ENCODE assay signal across 8 cellular contexts in genomic region chr15:56496635-56497034, GRCh38. TPM values are rescaled to one million over a fixed set of nuclear protein-coding genes. Genes with fewer than 3 reads are reported as not detected.
DNase-seq lines count a peak whose midpoint lies in the region; ATAC-seq, FAIRE-seq and TF ChIP-seq lines count a peak whose summit lies in the region.

No MANE protein-coding gene starts in this region.

- TF ChIP-seq POLR2A in K562 (conservative IDR thresholded peaks at IDR 0.05) = no peak

- TF ChIP-seq CTCF in K562 (IDR thresholded peaks at IDR 0.05 in 2 of 3, conservative IDR thresholded peaks at IDR 0.05 in 1 of 3; ENCODE audit: insufficient read depth in 2 of 3, low read depth in 1 of 3, low read length in 3 of 3) = peak; percentile 51 to 80 (median 59); a peak in 5 of 6 replicates

- TF ChIP-seq EP300 in K562 (IDR thresholded peaks at IDR 0.05; ENCODE audit: low read length) = no peak

- H3K9me3 ChIP-seq in K562 (replicated peaks; ENCODE audit: control insufficient read depth, insufficient read depth, low read depth, low read length) = no peaks in the 10 kb centered on the region

- WGBS in K562 (ENCODE audit: insufficient coverage, low coverage, missing lambda C conversion rate) = 18% methylated on average over 7 of the region's 7 CpGs

- peak overlapping the region; percentile 61 for H3K4me2 ChIP-seq in K562 (ENCODE audit: insufficient read depth, low read length)

- ATAC-seq in GM18520 (IDR thresholded peaks at IDR 0.05; ENCODE audit: unreplicated experiment) (peak; percentile 70), K562 (peak; percentile 96)
- ATAC-seq in stimulated activated naive B cell treated with anti-CD40 and anti-IgM and Interleukin-4, amounts not matched to agents 10 μg/mL and 1 μg/mL and 100 μg/mL, for 72 hours (replicated peaks) = peak; percentile 80 to 88

- H3K27ac ChIP-seq in K562 (ENCODE audit: extremely low read depth, low read depth, low read length) = no peak overlapping the region

- no peak overlapping the region for H3K27ac Mint-ChIP-seq in stimulated activated naive B cell treated with anti-CD40 and anti-IgM and Interleukin-4, amounts not matched to agents 10 μg/mL and 1 μg/mL and 100 μg/mL, for 72 hours
- no peak overlapping the region for H3K27ac Mint-ChIP-seq in activated T-cell treated with anti-CD3 and anti-CD28 coated beads, Interleukin-2, amount 50 U/mL, for 24 hours

- no peaks in the 10 kb centered on the region for H3K36me3 Mint-ChIP-seq in stimulated activated naive B cell treated with anti-CD40 and anti-IgM and Interleukin-4, amounts not matched to agents 10 μg/mL and 1 μg/mL and 100 μg/mL, for 72 hours
- no peaks in the 10 kb centered on the region for H3K36me3 Mint-ChIP-seq in activated T-cell treated with anti-CD3 and anti-CD28 coated beads, Interleukin-2, amount 50 U/mL, for 24 hours (ENCODE audit: low read depth)

- no peaks in the 10 kb centered on the region for H3K36me3 ChIP-seq in K562 (ENCODE audit: control insufficient read depth, insufficient read depth, low read length)

- peak overlapping the region; percentile 75 for H2AFZ ChIP-seq in K562 (ENCODE audit: low read depth, low read length)

- peaks cover 3 to 4% of the 10 kb centered on the region in 2 donors for H3K4me1 Mint-ChIP-seq in stimulated activated naive B cell treated with anti-CD40 and anti-IgM and Interleukin-4, amounts not matched to agents 10 μg/mL and 1 μg/mL and 100 μg/mL, for 72 hours
- peaks cover 4% of the 10 kb centered on the region for H3K4me1 Mint-ChIP-seq in activated T-cell treated with anti-CD3 and anti-CD28 coated beads, Interleukin-2, amount 50 U/mL, for 24 hours (ENCODE audit: low read depth)

- POLR2A ChIA-PET in K562 (lab: Yijun Ruan, JAX) = interaction anchor here (0.6 kb wide), 1 partner anchor 724 kb away, joined by 3 read pairs; no protein-coding TSS in a partner anchor

- H3K27me3 ChIP-seq in K562 (ENCODE audit: control insufficient read depth in 2 of 2, insufficient read depth in 2 of 2, low read length in 2 of 2) = no peaks in the 10 kb centered on the region

- intact Hi-C loops in K562 (cut with micrococcal nuclease) = loop anchor here (1.0 to 10.0 kb wide), 5 partner anchors 326 to 810 kb away; no protein-coding TSS in a partner anchor

- DNase-seq in Ammon's horn (ENCODE audit: low spot score) (peak; percentile 80), HuH-7.5 (ENCODE audit: low spot score) (peak; percentile 43), NCI-H82 (lab: John Stamatoyannopoulos, UW) (peak; percentile 88), K562 (ENCODE audit: extremely low read depth in 1 of 4, low spot score in 3 of 4) (peak; percentile 46 to 69 (median 60)), iPS-NIHi11 (ENCODE audit: low spot score) (peak; percentile 68)
- DNase-seq in stimulated activated naive B cell treated with anti-CD40 and anti-IgM and Interleukin-4, amounts not matched to agents 10 μg/mL and 1 μg/mL and 100 μg/mL, for 72 hours = no peak
- DNase-seq in activated T-cell treated with anti-CD3 and anti-CD28 coated beads, Interleukin-2, amount 50 U/mL, for 24 hours = no peak

- no TSS peak for BruUV-seq in K562 (replicated peaks; lab: Mats Ljungman, UMichigan)

- H3K27me3 Mint-ChIP-seq in stimulated activated naive B cell treated with anti-CD40 and anti-IgM and Interleukin-4, amounts not matched to agents 10 μg/mL and 1 μg/mL and 100 μg/mL, for 72 hours = no peaks in the 10 kb centered on the region
- peaks cover 10% of the 10 kb centered on the region for H3K27me3 Mint-ChIP-seq in activated T-cell treated with anti-CD3 and anti-CD28 coated beads, Interleukin-2, amount 50 U/mL, for 24 hours

- no peaks in the 10 kb centered on the region for H3K79me2 ChIP-seq in K562 (ENCODE audit: control insufficient read depth, insufficient read depth, low read length)

- no peaks in the 10 kb centered on the region for H3K9me1 ChIP-seq in K562 (ENCODE audit: control insufficient read depth, insufficient read depth, low read length)

- peak; percentile 82 to 94 for TF ChIP-seq RAD21 in K562 (CRISPR knock-in tag; conservative IDR thresholded peaks at IDR 0.05 in 1 of 2, IDR thresholded peaks at IDR 0.05 in 1 of 2)

- H3K4me3 Mint-ChIP-seq in stimulated activated naive B cell treated with anti-CD40 and anti-IgM and Interleukin-4, amounts not matched to agents 10 μg/mL and 1 μg/mL and 100 μg/mL, for 72 hours = no peak overlapping the region
- H3K4me3 Mint-ChIP-seq in activated T-cell treated with anti-CD3 and anti-CD28 coated beads, Interleukin-2, amount 50 U/mL, for 24 hours = no peak overlapping the region

- peaks cover 3 to 5% of the 10 kb centered on the region in 2 donors for H3K9me3 Mint-ChIP-seq in stimulated activated naive B cell treated with anti-CD40 and anti-IgM and Interleukin-4, amounts not matched to agents 10 μg/mL and 1 μg/mL and 100 μg/mL, for 72 hours
- no peaks in the 10 kb centered on the region for H3K9me3 Mint-ChIP-seq in activated T-cell treated with anti-CD3 and anti-CD28 coated beads, Interleukin-2, amount 50 U/mL, for 24 hours

- no peaks in the 10 kb centered on the region for H4K20me1 ChIP-seq in K562 (replicated peaks; ENCODE audit: control insufficient read depth, insufficient read depth, low read length)

- in situ Hi-C loops in K562 (cut with MboI) = loop anchor here (10.0 to 25.0 kb wide), 3 partner anchors 316 to 1038 kb away; no protein-coding TSS in a partner anchor

- no peaks in the 10 kb centered on the region; a peak in 1 of 5 replicates for H3K4me1 ChIP-seq in K562 (replicated peaks in 1 of 2; ENCODE audit: control insufficient read depth in 2 of 2, insufficient read depth in 2 of 2, low read length in 2 of 2)

- H3K4me3 ChIP-seq in K562 = no peak overlapping the region

- CTCF ChIA-PET in K562 (lab: Yijun Ruan, JAX; ENCODE audit: low intra/inter-chr PET ratio) = interaction anchor here (0.6 to 1.7 kb wide), 5 partner anchors 325 to 1254 kb away, joined by 3 to 15 read pairs (median 6); no protein-coding TSS in a partner anchor

- no peak overlapping the region for H3K9ac ChIP-seq in K562 (ENCODE audit: insufficient read depth in 1 of 2, low read depth in 2 of 2, low read length in 2 of 2)

- peak; percentile 85 for FAIRE-seq in K562 (lab: Jason Lieb, UNC)

TF ChIP-seq in K562, 482 proteins besides CTCF, POLR2A, EP300 and RAD21 (continues in another document):
- TF ChIP-seq FOXK2 (conservative IDR thresholded peaks at IDR 0.05 in 1 of 2, IDR thresholded peaks at IDR 0.05 in 1 of 2; ENCODE audit: low read depth in 2 of 2) (peak in 1 of 2 experiments; percentile 37; a peak in 1 of 4 replicates), ZNF507 (tag; conservative IDR thresholded peaks at IDR 0.05) (no peak), ILF3 (IDR thresholded peaks at IDR 0.05; ENCODE audit: borderline replicate concordance) (no peak), CC2D1A (IDR thresholded peaks at IDR 0.05) (0 out of 2 replicates have a peak, but pooled peaks have one; percentile 45), ZFX (CRISPR knock-in tag; IDR thresholded peaks at IDR 0.05) (no peak), JUN (IDR thresholded peaks at IDR 0.05; ENCODE audit: borderline replicate concordance, low read depth, low read length) (0 out of 2 replicates have a peak, but pooled peaks have one; percentile 22), JUN (CRISPR knock-in tag; IDR thresholded peaks at IDR 0.05; ENCODE audit: borderline replicate concordance) (no peak), CBFB (CRISPR knock-in tag; IDR thresholded peaks at IDR 0.05) (no peak), RCOR1 (IDR thresholded peaks at IDR 0.05; ENCODE audit: borderline replicate concordance in 1 of 2, low read depth in 2 of 2, low read length in 2 of 2) (0 out of 4 replicates have a peak, but pooled peaks of 1 of the 2 experiments have one; percentile 10), ZNF174 (CRISPR knock-in tag; IDR thresholded peaks at IDR 0.05) (no peak), MBD2 (IDR thresholded peaks at IDR 0.05; ENCODE audit: borderline replicate concordance, low read depth) (no peak), KLF10 (CRISPR knock-in tag; IDR thresholded peaks at IDR 0.05) (no peak), ID3 (CRISPR knock-in tag; IDR thresholded peaks at IDR 0.05) (no peak), ID3 (tag; IDR thresholded peaks at IDR 0.05) (no peak), GATAD2A (IDR thresholded peaks at IDR 0.05) (no peak), GABPB1 (CRISPR knock-in tag; IDR thresholded peaks at IDR 0.05) (no peak)

RNA-seq across cellular contexts. Expression of gene MNS1, which starts 31.7 kb away (rescaled TPM):
- 1.5 TPM in 1 of 2 replicates, not detected in the other for total RNA-seq in K562 (2011; cell fraction: chromatin; rRNA removed; ENCODE audit: low replicate concordance)
- not detected in 2 replicates for total RNA-seq in K562 (2011; cell fraction: nucleolus; rRNA removed)
- total RNA-seq in K562 (2011; cell fraction: nucleoplasm; rRNA removed) = 0.29 and 0.31 TPM in 2 replicates
- total RNA-seq in K562 (2014; rRNA removed) (2.4 and 3.6 TPM in 2 replicates), K562 (2014; rRNA removed; fragmentation: Illumina TruSeq; extraction: Trizol) (7.2 and 9.2 TPM in 2 replicates), K562 (2015; rRNA removed; fragmentation: Illumina TruSeq; extraction: Trizol) (9.6 and 10.3 TPM in 2 replicates), K562 (2021) (2.5 and 2.7 TPM in 2 replicates)
- polyA plus RNA-seq in K562 (2011; rRNA removed) (1.1 and 1.2 TPM in 2 replicates), K562 (2014; fragmentation: Illumina TruSeq; extraction: Trizol) (5.6 and 8.1 TPM in 2 replicates), K562 (2014; fragmentation: Nextera tagmentation; extraction: Ambion mirVana) (1 to 10 TPM; 2.0 to 2.4 TPM), K562 (2014; rRNA removed) (3.5 and 4.8 TPM in 2 replicates)
- polyA plus RNA-seq in K562 (2011; cell fraction: cytosol; rRNA removed) = 0.21 and 0.32 TPM in 2 replicates
- polyA plus RNA-seq in K562 (2011; cell fraction: nucleus; rRNA removed) = 0.18 and 0.67 TPM in 2 replicates
- 5.3 and 5.7 TPM in 2 replicates for polyA plus RNA-seq in K562 (2012)
- polyA minus RNA-seq in K562 (2011; rRNA and poly(A)+ RNA removed) = 0.81 and 1.9 TPM in 2 replicates
- polyA minus RNA-seq in K562 (2011; cell fraction: cytosol; rRNA and poly(A)+ RNA removed) = 0.57 TPM in 1 of 2 replicates, not detected in the other
- polyA minus RNA-seq in K562 (2011; cell fraction: nucleus; rRNA and poly(A)+ RNA removed) = 0.40 and 3.3 TPM in 2 replicates

Comparison
In these comparisons a context has a peak if more than half of its experiments do, and no peak if none do; other contexts are left out.
1. DNase-seq: peak in Ammon's horn (single experiment), HuH-7.5 (single experiment), NCI-H82 (single experiment), K562 (4 of 4) and iPS-NIHi11 (single experiment); none in stimulated activated naive B cell treated with anti-CD40 and anti-IgM and Interleukin-4, amounts not matched to agents 10 μg/mL and 1 μg/mL and 100 μg/mL, for 72 hours (single experiment) and activated T-cell treated with anti-CD3 and anti-CD28 coated beads, Interleukin-2, amount 50 U/mL, for 24 hours (single experiment).
2. Peak in every context shown above with its lines, with median percentiles within 50 percentile points of each other: ATAC-seq.